In the genomic region with DNA sequence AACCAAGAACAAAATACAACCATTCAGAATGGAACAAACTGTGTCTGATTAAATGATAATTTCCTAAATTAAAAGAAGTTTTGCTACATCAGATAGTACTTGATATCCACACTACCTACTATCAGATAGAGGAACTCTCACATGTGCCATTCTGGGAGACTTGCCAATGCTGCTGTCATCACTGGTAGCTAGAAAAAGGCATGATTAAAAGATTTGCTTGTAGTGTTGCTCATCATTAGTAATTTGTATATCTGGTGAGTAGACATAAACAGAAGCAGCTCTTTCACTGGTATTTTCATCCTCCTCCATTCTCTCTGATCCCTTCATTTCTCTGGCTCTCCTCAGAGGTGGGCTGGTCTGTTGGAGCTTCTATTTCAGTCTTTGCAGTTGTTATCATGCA, we compare ENCODE assay signal across 8 cellular contexts. TPM values are rescaled to one million over a fixed set of nuclear protein-coding genes. Genes with fewer than 3 reads are reported as not detected.
DNase-seq lines count a peak whose midpoint lies in the region; ATAC-seq and TF ChIP-seq lines count a peak whose summit lies in the region.

No MANE protein-coding gene starts in this region.

- ATAC-seq in GM18502 (IDR thresholded peaks at IDR 0.05; ENCODE audit: poor library complexity, unreplicated experiment) (no peak), HG03045 (IDR thresholded peaks at IDR 0.05; ENCODE audit: unreplicated experiment) (no peak)

- no peak overlapping the region for H3K4me3 ChIP-seq in SJSA1

- H3K9me3 ChIP-seq in SJSA1 (replicated peaks), result no peaks in the 10 kb centered on the region

- H3K9me3 Mint-ChIP-seq in activated naive CD4-positive, alpha-beta T cell treated with anti-CD3 and anti-CD28 coated beads for 36 hours, result no peaks in the 10 kb centered on the region

- no peaks in the 10 kb centered on the region for H3K36me3 Mint-ChIP-seq in activated naive CD4-positive, alpha-beta T cell treated with anti-CD3 and anti-CD28 coated beads for 36 hours (ENCODE audit: low read depth)

- TF ChIP-seq CTCF in GM10248 (IDR thresholded peaks at IDR 0.05; ENCODE audit: control extremely low read depth, extremely low read depth, low read depth, missing control alignments), result no peak

- CTCF ChIA-PET in activated naive CD4-positive, alpha-beta T cell treated with anti-CD3 and anti-CD28 coated beads for 36 hours (lab: Charles Lee), result no interaction called here
- CTCF ChIA-PET in GM10248 (lab: Yijun Ruan, JAX), result no interaction called here

- no peaks in the 10 kb centered on the region for H3K36me3 ChIP-seq in SJSA1

- POLR2A ChIA-PET in GM10248 (lab: Yijun Ruan, JAX), result no interaction called here

- intact Hi-C loops in activated naive CD4-positive, alpha-beta T cell treated with anti-CD3 and anti-CD28 coated beads for 36 hours (cut with micrococcal nuclease), result no loop called here
- intact Hi-C loops in head of caudate nucleus (cut with DNase I), result no loop called here

- no peak overlapping the region for H3K27ac Mint-ChIP-seq in activated naive CD4-positive, alpha-beta T cell treated with anti-CD3 and anti-CD28 coated beads for 36 hours

- peak overlapping the region; percentile 22 for H3K27ac ChIP-seq in SJSA1
- H3K27ac ChIP-seq in substantia nigra (ENCODE audit: low read depth, low read length, poor library complexity, severe bottlenecking), result no peak overlapping the region

- H3K27me3 Mint-ChIP-seq in activated naive CD4-positive, alpha-beta T cell treated with anti-CD3 and anti-CD28 coated beads for 36 hours (ENCODE audit: low read depth), result no peaks in the 10 kb centered on the region

- H3K4me1 Mint-ChIP-seq in activated naive CD4-positive, alpha-beta T cell treated with anti-CD3 and anti-CD28 coated beads for 36 hours (ENCODE audit: low read depth), result peaks cover 3% of the 10 kb centered on the region

- peaks cover 34% of the 10 kb centered on the region for H3K4me1 ChIP-seq in SJSA1 (replicated peaks)

- H3K4me3 Mint-ChIP-seq in activated naive CD4-positive, alpha-beta T cell treated with anti-CD3 and anti-CD28 coated beads for 36 hours, result no peak overlapping the region

- DNase-seq in activated naive CD4-positive, alpha-beta T cell treated with anti-CD3 and anti-CD28 coated beads for 36 hours, result peak; percentile 46
- no peak for DNase-seq in activated naive CD4-positive, alpha-beta T cell treated with anti-CD3 and anti-CD28 coated beads, Interleukin-2, amount 50 U/mL, for 16 hours
- peak; percentile 82 to 84 for DNase-seq in SJSA1 (ENCODE audit: low read depth in 1 of 2, low spot score in 2 of 2)
- peak in 31 of 42 donors; percentile 13 to 74 (median 49) for DNase-seq in head of caudate nucleus
- peak in 29 of 49 donors; percentile 0 to 61 (median 22) for DNase-seq in substantia nigra (lab: John Stamatoyannopoulos, UW)
- DNase-seq in GM10248 (ENCODE audit: extremely low spot score), result no peak

- no peaks in the 10 kb centered on the region for H3K27me3 ChIP-seq in SJSA1 (replicated peaks)

RNA-seq across cellular contexts. Expression of gene SPRY1, which starts 56.0 kb away (rescaled TPM):
- total RNA-seq in activated naive CD4-positive, alpha-beta T cell treated with anti-CD3 and anti-CD28 coated beads for 36 hours, result 10 to 100 TPM; 16.9 to 20.3 TPM
- 0.06 and 2.7 TPM in 2 replicates for total RNA-seq in SJSA1 (2014; rRNA removed; shearing (Covaris generic))

Comparison
In these comparisons a context has a peak if more than half of its experiments do, and no peak if none do; other contexts are left out.
1. DNase-seq: peak in activated naive CD4-positive, alpha-beta T cell treated with anti-CD3 and anti-CD28 coated beads for 36 hours (single experiment), SJSA1 (2 of 2), head of caudate nucleus (31 of 42) and substantia nigra (29 of 49); none in activated naive CD4-positive, alpha-beta T cell treated with anti-CD3 and anti-CD28 coated beads, Interleukin-2, amount 50 U/mL, for 16 hours (single experiment) and GM10248 (single experiment).